Comparison of ENCODE assay signal across 19 cellular contexts in the genomic region with DNA sequence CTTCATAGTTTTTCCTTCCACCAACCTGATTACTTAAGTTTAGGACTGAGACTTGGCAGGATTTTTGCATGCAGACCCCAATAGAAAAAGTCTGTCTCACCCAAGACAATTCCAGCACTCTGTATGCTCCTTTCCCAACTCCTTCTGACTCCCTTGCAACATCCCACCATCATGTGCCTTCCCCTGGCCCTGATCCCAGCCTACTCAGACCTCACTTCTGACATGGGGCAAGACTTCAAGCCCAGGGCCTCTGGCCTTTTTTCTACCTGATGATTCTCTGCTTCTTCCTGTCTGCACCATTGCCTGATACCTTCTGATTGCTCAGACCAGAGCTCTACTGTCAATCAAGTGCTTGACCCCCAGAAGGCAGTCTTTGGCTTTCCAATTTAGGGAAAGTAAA.
DNase-seq lines count a peak whose midpoint lies in the region; ATAC-seq and TF ChIP-seq lines count a peak whose summit lies in the region.
"Had no signal": no experiment of that assay in that cellular context is flagged by ENCODE, and none has a peak within 500 bp of the region (broad histone marks: within the 10 kb centered on the region; RNA-seq: fewer than 3 reads in every experiment).

No MANE protein-coding gene starts in this region.

- TF ChIP-seq CTCF in fibroblast of villous mesenchyme (IDR thresholded peaks at IDR 0.05; ENCODE audit: insufficient read depth, low read depth, low read length) (no peak), progenitor cell of endocrine pancreas (IDR thresholded peaks at IDR 0.05; ENCODE audit: unreplicated experiment) (no peak)

- H3K4me3 Mint-ChIP-seq in progenitor cell of endocrine pancreas (ENCODE audit: low read depth), result no peak overlapping the region
- H3K4me3 Mint-ChIP-seq: activated CD4-positive, alpha-beta T cell treated with anti-CD3 and anti-CD28 coated beads, Interleukin-2, amount 10 ng/mL, durations not matched to agents 7 days and 5 days; immature natural killer cell had no signal

- H3K4me1 Mint-ChIP-seq in progenitor cell of endocrine pancreas (ENCODE audit: low read depth), result peaks cover 8% of the 10 kb centered on the region
- H3K4me1 Mint-ChIP-seq: activated CD4-positive, alpha-beta T cell treated with anti-CD3 and anti-CD28 coated beads, Interleukin-2, amount 10 ng/mL, durations not matched to agents 7 days and 5 days; immature natural killer cell had no signal

- no peaks in the 10 kb centered on the region for H3K9me3 Mint-ChIP-seq in progenitor cell of endocrine pancreas (ENCODE audit: low read depth)
- H3K9me3 Mint-ChIP-seq: activated CD4-positive, alpha-beta T cell treated with anti-CD3 and anti-CD28 coated beads, Interleukin-2, amount 10 ng/mL, durations not matched to agents 7 days and 5 days; immature natural killer cell had no signal

- H3K36me3 Mint-ChIP-seq in progenitor cell of endocrine pancreas (ENCODE audit: insufficient read depth), result no peaks in the 10 kb centered on the region
- H3K36me3 Mint-ChIP-seq: immature natural killer cell had no signal

- peaks cover 10% of the 10 kb centered on the region for H3K27me3 Mint-ChIP-seq in progenitor cell of endocrine pancreas
- H3K27me3 Mint-ChIP-seq: activated CD4-positive, alpha-beta T cell treated with anti-CD3 and anti-CD28 coated beads, Interleukin-2, amount 10 ng/mL, durations not matched to agents 7 days and 5 days had no signal

- DNase-seq in EH (ENCODE audit: low read depth) (peak; percentile 11), amniotic epithelial cell (ENCODE audit: low read depth) (peak; percentile 79), fibroblast of villous mesenchyme (ENCODE audit: low read depth) (peak; percentile 80), sciatic nerve (ENCODE audit: low spot score) (peak; percentile 70), progenitor cell of endocrine pancreas (ENCODE audit: low spot score, unreplicated experiment) (no peak)
- DNase-seq: activated CD4-positive, alpha-beta T cell treated with anti-CD3 and anti-CD28 coated beads, Interleukin-2, amount 10 ng/mL, durations not matched to agents 7 days and 5 days; activated naive CD4-positive, alpha-beta T cell treated with Interleukin-2 at 50 U/mL for 16 hours; brain microvascular endothelial cell; GF-D8; immature natural killer cell; NCI-H69; stimulated activated CD4-positive, alpha-beta T cell treated with anti-CD3 and anti-CD28 coated beads, Interleukin-4, amount 100 ng/mL, for 1 hour; stimulated activated CD8-positive, alpha-beta memory T cell treated with anti-CD3 and anti-CD28 coated beads, Interleukin-4, amount 100 ng/mL, for 48 hours had no signal

- H3K27ac Mint-ChIP-seq in progenitor cell of endocrine pancreas, result no peak overlapping the region
- H3K27ac Mint-ChIP-seq: activated CD4-positive, alpha-beta T cell treated with anti-CD3 and anti-CD28 coated beads, Interleukin-2, amount 10 ng/mL, durations not matched to agents 7 days and 5 days; immature natural killer cell had no signal

- peak; percentile 79 for ATAC-seq in sciatic nerve
- ATAC-seq in HG02884 (IDR thresholded peaks at IDR 0.05; ENCODE audit: unreplicated experiment), result no peak
- ATAC-seq in GM19452 (IDR thresholded peaks at IDR 0.05; ENCODE audit: unreplicated experiment), result no peak
- ATAC-seq in HG03571 (IDR thresholded peaks at IDR 0.05; ENCODE audit: unreplicated experiment), result no peak
- ATAC-seq: HCT116, Panc1 had no signal

- intact Hi-C loops in sciatic nerve (cut with DNase I), result no loop called here

- H3K4me3 ChIP-seq in fibroblast of villous mesenchyme (ENCODE audit: low read depth, low read length), result no peak overlapping the region
- H3K4me3 ChIP-seq: BLaER1 had no signal
